Comparison of ENCODE assay signal across 10 cellular contexts in the genomic region with DNA sequence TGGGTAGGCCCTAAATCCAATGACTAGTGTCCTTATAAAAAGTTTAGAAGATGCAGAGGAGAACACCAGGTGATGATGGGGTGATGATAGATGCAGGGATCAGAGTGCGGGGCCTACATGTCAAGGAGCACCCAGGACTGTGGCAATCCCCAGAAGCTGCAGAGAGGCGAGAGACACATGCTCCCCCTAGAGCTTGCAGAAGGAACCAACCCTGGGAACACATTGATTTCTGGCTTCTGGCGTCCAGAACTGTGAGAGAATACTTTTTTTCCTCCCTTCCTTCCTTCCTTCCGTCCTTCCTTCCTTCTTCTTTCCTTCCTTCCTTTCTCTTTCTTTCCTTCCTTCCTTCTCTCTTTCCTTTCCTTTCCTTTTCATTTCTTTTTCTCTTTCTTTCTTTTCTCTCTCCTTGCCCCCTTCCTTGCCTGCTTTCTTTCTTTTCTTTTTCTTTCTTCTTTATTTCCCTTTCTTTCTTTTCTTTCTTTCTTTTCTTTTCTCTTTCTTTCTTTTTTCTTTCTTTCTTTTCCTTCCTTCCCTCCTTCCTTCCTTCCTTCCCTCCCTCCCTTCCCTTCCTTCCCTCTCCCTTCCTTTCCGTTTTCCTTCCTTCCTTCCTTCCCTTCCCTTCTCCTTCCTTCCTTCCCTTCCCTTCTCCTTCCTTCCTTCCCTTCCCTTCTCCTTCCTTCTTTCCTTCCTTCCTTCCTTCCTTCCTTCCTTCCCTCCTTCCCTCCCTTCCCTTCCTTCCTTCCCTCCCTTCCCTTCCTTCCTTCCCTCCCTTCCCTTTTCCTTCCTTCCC.
A peak's percentile ranks its signal among the peaks of the same experiment; 100 is the strongest.
DNase-seq lines count a peak whose midpoint lies in the region; ATAC-seq, FAIRE-seq and TF ChIP-seq lines count a peak whose summit lies in the region.
"Had no signal": no experiment of that assay in that cellular context is flagged by ENCODE, and none has a peak within 500 bp of the region (broad histone marks: within the 10 kb centered on the region; RNA-seq: fewer than 3 reads in every experiment).

No MANE protein-coding gene starts in this region.

- ATAC-seq in HG03175 (IDR thresholded peaks at IDR 0.05; ENCODE audit: unreplicated experiment) (no peak), GM19455 (IDR thresholded peaks at IDR 0.05; ENCODE audit: unreplicated experiment) (no peak)

- H3K27me3 ChIP-seq in kidney epithelial cell (ENCODE audit: control insufficient read depth, insufficient read depth, low read length) = no peaks in the 10 kb centered on the region

- intact Hi-C loops in posterior vena cava (cut with DNase I) = no loop called here

- DNase-seq in Ammon's horn (ENCODE audit: low spot score) (peak; percentile 64), H54 (ENCODE audit: insufficient read length, low spot score) (peak; percentile 44), RPMI8226 (peak; percentile 42), kidney epithelial cell (ENCODE audit: low read depth) (no peak), GM12892 (ENCODE audit: insufficient read length) (no peak), posterior vena cava (ENCODE audit: low spot score) (no peak)
- DNase-seq: activated naive CD4-positive, alpha-beta T cell treated with Interleukin-2 at 50 U/mL for 16 hours had no signal

- no peak for FAIRE-seq in H54 (lab: Jason Lieb, UNC)
- FAIRE-seq in GM12892 (lab: Jason Lieb, UNC) = no peak
- FAIRE-seq: GM18507 had no signal

- no peak overlapping the region for H3K4me3 ChIP-seq in kidney epithelial cell (ENCODE audit: low read depth, low read length)

- TF ChIP-seq POLR2A in H54 (IDR thresholded peaks at IDR 0.05; ENCODE audit: low read depth, low read length) (no peak), GM12892 (IDR thresholded peaks at IDR 0.05; ENCODE audit: low read depth, low read length) (no peak)

- H3K36me3 ChIP-seq in kidney epithelial cell (ENCODE audit: control insufficient read depth, insufficient read depth, low read length) = no peaks in the 10 kb centered on the region

- peak; percentile 34 for TF ChIP-seq CTCF in kidney epithelial cell (IDR thresholded peaks at IDR 0.05; ENCODE audit: insufficient read depth, low read length, poor library complexity, severe bottlenecking)

Comparison
In these comparisons a context has a peak if more than half of its experiments do, and no peak if none do; other contexts are left out.
1. DNase-seq: peak in Ammon's horn (single experiment), H54 (single experiment) and RPMI8226 (single experiment); none in kidney epithelial cell (single experiment), GM12892 (single experiment) and posterior vena cava (single experiment).